In the genomic region with DNA sequence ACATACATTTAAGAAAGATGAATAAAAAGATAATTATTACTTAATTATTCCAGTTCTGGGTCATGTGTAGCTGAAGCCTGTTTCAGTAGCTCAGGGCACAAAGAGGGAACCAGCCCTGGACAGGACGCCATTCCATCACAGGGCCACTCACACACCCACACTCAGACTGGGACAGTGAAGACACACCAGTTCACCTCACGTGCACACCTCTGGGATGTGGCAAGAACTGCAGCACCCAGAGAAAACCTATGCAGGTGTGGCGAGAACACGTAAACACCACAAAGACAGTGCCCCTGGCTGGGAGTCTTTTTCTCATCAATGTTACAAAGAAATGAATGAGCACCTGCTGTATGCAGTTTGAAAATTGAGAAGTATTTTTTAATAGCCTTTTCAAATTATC, we compare ENCODE assay signal across 8 cellular contexts. TPM values are rescaled to one million over a fixed set of nuclear protein-coding genes. Genes with fewer than 3 reads are reported as not detected.
DNase-seq lines count a peak whose midpoint lies in the region; ATAC-seq and TF ChIP-seq lines count a peak whose summit lies in the region.

No MANE protein-coding gene starts in this region.

- DNase-seq in ELF-1 (ENCODE audit: low read depth, low spot score), result peak; percentile 63
- DNase-seq in Karpas-422, result peak; percentile 79
- peak; percentile 72 for DNase-seq in activated naive CD4-positive, alpha-beta T cell treated with anti-CD3 and anti-CD28 coated beads, Interleukin-2, amount 10 ng/mL, durations not matched to agents 7 days and 5 days
- peak; percentile 48 for DNase-seq in lung (ENCODE audit: low spot score)
- DNase-seq in NCI-H1694 (lab: John Stamatoyannopoulos, UW), result no peak
- DNase-seq in occipital lobe (lab: John Stamatoyannopoulos, UW), result no peak
- DNase-seq in AG08395 (ENCODE audit: low spot score), result no peak

- peaks cover 68% of the 10 kb centered on the region for H3K4me1 Mint-ChIP-seq in activated naive CD4-positive, alpha-beta T cell treated with anti-CD3 and anti-CD28 coated beads, Interleukin-2, amount 10 ng/mL, durations not matched to agents 7 days and 5 days

- peaks cover 41% of the 10 kb centered on the region for H3K36me3 ChIP-seq in Karpas-422 (ENCODE audit: insufficient read depth, low read length)
- peaks cover 0 to 7% of the 10 kb centered on the region in 2 donors for H3K36me3 ChIP-seq in lung (ENCODE audit: control insufficient read depth in 2 of 2, insufficient read depth in 2 of 2, low read length in 2 of 2)

- H3K27me3 Mint-ChIP-seq in activated naive CD4-positive, alpha-beta T cell treated with anti-CD3 and anti-CD28 coated beads, Interleukin-2, amount 10 ng/mL, durations not matched to agents 7 days and 5 days, result peaks cover 4% of the 10 kb centered on the region

- no peak for TF ChIP-seq CTCF in lung (IDR thresholded peaks at IDR 0.05; ENCODE audit: control extremely low read depth, extremely low read depth)

- peaks cover 74% of the 10 kb centered on the region for H3K79me2 ChIP-seq in Karpas-422 (ENCODE audit: low read length)

- H2AFZ ChIP-seq in Karpas-422 (ENCODE audit: low read length), result no peak overlapping the region

- peak overlapping the region; percentile 74 for H3K9ac ChIP-seq in Karpas-422 (ENCODE audit: low read length)

- no peaks in the 10 kb centered on the region for H3K9me3 Mint-ChIP-seq in activated naive CD4-positive, alpha-beta T cell treated with anti-CD3 and anti-CD28 coated beads, Interleukin-2, amount 10 ng/mL, durations not matched to agents 7 days and 5 days

- H3K27me3 ChIP-seq in Karpas-422 (ENCODE audit: low read length), result no peaks in the 10 kb centered on the region
- no peaks in the 10 kb centered on the region for H3K27me3 ChIP-seq in lung (ENCODE audit: control insufficient read depth, insufficient read depth)

- H3K4me1 ChIP-seq in Karpas-422 (ENCODE audit: low read length), result peaks cover 56% of the 10 kb centered on the region
- peaks cover 8 to 9% of the 10 kb centered on the region in 2 donors for H3K4me1 ChIP-seq in lung (ENCODE audit: control insufficient read depth in 2 of 2, insufficient read depth in 2 of 2, low read length in 2 of 2)

- H3K4me3 Mint-ChIP-seq in activated naive CD4-positive, alpha-beta T cell treated with anti-CD3 and anti-CD28 coated beads, Interleukin-2, amount 10 ng/mL, durations not matched to agents 7 days and 5 days, result peak overlapping the region; percentile 97

- peaks cover 19% of the 10 kb centered on the region for H4K20me1 ChIP-seq in Karpas-422 (ENCODE audit: insufficient read depth, low read depth, low read length)

- H3K36me3 Mint-ChIP-seq in activated naive CD4-positive, alpha-beta T cell treated with anti-CD3 and anti-CD28 coated beads, Interleukin-2, amount 10 ng/mL, durations not matched to agents 7 days and 5 days, result peaks cover 50% of the 10 kb centered on the region

- H3K9me3 ChIP-seq in Karpas-422 (ENCODE audit: low read length) (no peaks in the 10 kb centered on the region), lung (ENCODE audit: control insufficient read depth in 2 of 2, insufficient read depth in 1 of 2, low read length in 1 of 2) (peaks cover 0 to 2% of the 10 kb centered on the region in 2 donors)

- H3K4me3 ChIP-seq in Karpas-422 (ENCODE audit: low read length) (peak overlapping the region; percentile 69), lung (no peak overlapping the region)

- no peaks in the 10 kb centered on the region for H3K9me2 ChIP-seq in Karpas-422 (replicated peaks; ENCODE audit: insufficient read depth, low read length)

- H3K27ac ChIP-seq in Karpas-422 (ENCODE audit: low read length), result peak overlapping the region; percentile 89
- no peak overlapping the region for H3K27ac ChIP-seq in lung (ENCODE audit: low read depth in 1 of 2, low read length in 1 of 2)

- peak overlapping the region; percentile 97 for H3K27ac Mint-ChIP-seq in activated naive CD4-positive, alpha-beta T cell treated with anti-CD3 and anti-CD28 coated beads, Interleukin-2, amount 10 ng/mL, durations not matched to agents 7 days and 5 days

- H3K4me2 ChIP-seq in Karpas-422 (ENCODE audit: low read depth, low read length, poor library complexity, severe bottlenecking), result peak overlapping the region; percentile 98

- 58 to 62% methylated on average over 4 of the region's 4 CpGs for WGBS in lung, 2 donors

- CTCF ChIA-PET in activated naive CD4-positive, alpha-beta T cell treated with anti-CD3 and anti-CD28 coated beads, Interleukin-2, amount 10 ng/mL, durations not matched to agents 7 days and 5 days (lab: Charles Lee), result no interaction called here

- ATAC-seq in lung (ENCODE audit: insufficient read depth, low FRiP score) (no peak), HG02759 (IDR thresholded peaks at IDR 0.05; ENCODE audit: unreplicated experiment) (no peak)

RNA-seq across cellular contexts. Expression of gene IDI1, which starts 1.6 kb away (rescaled TPM):
- total RNA-seq in Karpas-422 (2014; rRNA removed; shearing (Covaris generic); ENCODE audit: low replicate concordance), result 129 and 150 TPM in 2 replicates
- total RNA-seq in lung (100 to 1,000 TPM in 1 of 2 donors, 10 to 100 TPM in 1; 60.0 to 173 TPM), occipital lobe (146 TPM)
- 100 to 1,000 TPM in 1 of 2 donors, 10 to 100 TPM in 1; 44.4 to 123 TPM for polyA plus RNA-seq in lung

RNA-seq across cellular contexts. Expression of gene WDR37, which starts 5.6 kb away (rescaled TPM):
- 13.3 and 15.2 TPM in 2 replicates for total RNA-seq in Karpas-422 (2014; rRNA removed; shearing (Covaris generic); ENCODE audit: low replicate concordance)
- total RNA-seq in lung (10 to 100 TPM; 16.4 to 23.5 TPM), occipital lobe (37.9 TPM)
- 10 to 100 TPM in 1 of 2 donors, 1 to 10 TPM in 1; 6.6 to 10.9 TPM for polyA plus RNA-seq in lung

RNA-seq across cellular contexts. Expression of gene IDI2, which starts 24.9 kb away (rescaled TPM):
- not detected in 2 replicates for total RNA-seq in Karpas-422 (2014; rRNA removed; shearing (Covaris generic); ENCODE audit: low replicate concordance)
- total RNA-seq in lung (under 1 TPM in 1 of 2 donors, not detected in 1; 0.18 TPM), occipital lobe (not detected)
- polyA plus RNA-seq in lung, result under 1 TPM; 0.05 to 0.08 TPM

Comparison
In these comparisons a context has a peak if more than half of its experiments do, and no peak if none do; other contexts are left out.
1. DNase-seq: peak in ELF-1 (single experiment), Karpas-422 (single experiment), activated naive CD4-positive, alpha-beta T cell treated with anti-CD3 and anti-CD28 coated beads, Interleukin-2, amount 10 ng/mL, durations not matched to agents 7 days and 5 days (single experiment) and lung (single experiment); none in NCI-H1694 (single experiment), occipital lobe (single experiment) and AG08395 (single experiment).